8 cellular contexts compared by ENCODE assay signal in genomic region chr4:83011779-83012630, GRCh38. TPM values are rescaled to one million over a fixed set of nuclear protein-coding genes. Genes with fewer than 3 reads are reported as not detected.
A peak's percentile ranks its signal among the peaks of the same experiment; 100 is the strongest.
DNase-seq lines count a peak whose midpoint lies in the region; ATAC-seq and TF ChIP-seq lines count a peak whose summit lies in the region.

No MANE protein-coding gene starts in this region.

- peak; percentile 41 for DNase-seq in COR-L47 (lab: John Stamatoyannopoulos, UW)
- peak; percentile 10 for DNase-seq in effector CD4-positive, alpha-beta T cell
- peak; percentile 47 to 52 for DNase-seq in lung microvascular endothelial cell (ENCODE audit: low read depth in 2 of 2)
- DNase-seq in stimulated activated naive CD8-positive, alpha-beta T cell treated with anti-CD3 and anti-CD28 coated beads, Interleukin-15, amount 100 ng/mL, for 72 hours = peak in 1 of 2 donors; percentile 64
- no peak for DNase-seq in D341Med (ENCODE audit: low spot score)

- peak overlapping the region; percentile 85 to 96 for H3K27ac Mint-ChIP-seq in stimulated activated naive CD8-positive, alpha-beta T cell treated with anti-CD3 and anti-CD28 coated beads, Interleukin-15, amount 100 ng/mL, for 72 hours

- no peaks in the 10 kb centered on the region for H3K27me3 Mint-ChIP-seq in stimulated activated naive CD8-positive, alpha-beta T cell treated with anti-CD3 and anti-CD28 coated beads, Interleukin-15, amount 100 ng/mL, for 72 hours

- H3K9me3 Mint-ChIP-seq in stimulated activated naive CD8-positive, alpha-beta T cell treated with anti-CD3 and anti-CD28 coated beads, Interleukin-15, amount 100 ng/mL, for 72 hours = no peaks in the 10 kb centered on the region

- no peak for TF ChIP-seq CTCF in VCaP (conservative IDR thresholded peaks at IDR 0.05)

- peaks cover 47% of the 10 kb centered on the region for H3K4me1 Mint-ChIP-seq in stimulated activated naive CD8-positive, alpha-beta T cell treated with anti-CD3 and anti-CD28 coated beads, Interleukin-15, amount 100 ng/mL, for 72 hours

- peak overlapping the region; percentile 92 to 94 for H3K4me3 Mint-ChIP-seq in stimulated activated naive CD8-positive, alpha-beta T cell treated with anti-CD3 and anti-CD28 coated beads, Interleukin-15, amount 100 ng/mL, for 72 hours

- peak overlapping the region; percentile 97 for H3K27ac ChIP-seq in VCaP

- ATAC-seq in GM19395 (IDR thresholded peaks at IDR 0.05; ENCODE audit: unreplicated experiment) = peak; percentile 17
- peak; percentile 4 for ATAC-seq in HG03571 (IDR thresholded peaks at IDR 0.05; ENCODE audit: unreplicated experiment)
- peak; percentile 26 for ATAC-seq in stimulated activated naive CD8-positive, alpha-beta T cell treated with anti-CD3 and anti-CD28 coated beads, Interleukin-15, amount 100 ng/mL, for 72 hours

RNA-seq across cellular contexts. Expression of gene LIN54, which starts 1.4 kb away (rescaled TPM):
- total RNA-seq in lung microvascular endothelial cell = 6.3 and 7.5 TPM in 2 replicates

RNA-seq across cellular contexts. Expression of gene COPS4, which starts 23.0 kb away (rescaled TPM):
- 73.2 and 82.6 TPM in 2 replicates for total RNA-seq in lung microvascular endothelial cell
